14 cellular contexts compared by ENCODE assay signal in the genomic region with DNA sequence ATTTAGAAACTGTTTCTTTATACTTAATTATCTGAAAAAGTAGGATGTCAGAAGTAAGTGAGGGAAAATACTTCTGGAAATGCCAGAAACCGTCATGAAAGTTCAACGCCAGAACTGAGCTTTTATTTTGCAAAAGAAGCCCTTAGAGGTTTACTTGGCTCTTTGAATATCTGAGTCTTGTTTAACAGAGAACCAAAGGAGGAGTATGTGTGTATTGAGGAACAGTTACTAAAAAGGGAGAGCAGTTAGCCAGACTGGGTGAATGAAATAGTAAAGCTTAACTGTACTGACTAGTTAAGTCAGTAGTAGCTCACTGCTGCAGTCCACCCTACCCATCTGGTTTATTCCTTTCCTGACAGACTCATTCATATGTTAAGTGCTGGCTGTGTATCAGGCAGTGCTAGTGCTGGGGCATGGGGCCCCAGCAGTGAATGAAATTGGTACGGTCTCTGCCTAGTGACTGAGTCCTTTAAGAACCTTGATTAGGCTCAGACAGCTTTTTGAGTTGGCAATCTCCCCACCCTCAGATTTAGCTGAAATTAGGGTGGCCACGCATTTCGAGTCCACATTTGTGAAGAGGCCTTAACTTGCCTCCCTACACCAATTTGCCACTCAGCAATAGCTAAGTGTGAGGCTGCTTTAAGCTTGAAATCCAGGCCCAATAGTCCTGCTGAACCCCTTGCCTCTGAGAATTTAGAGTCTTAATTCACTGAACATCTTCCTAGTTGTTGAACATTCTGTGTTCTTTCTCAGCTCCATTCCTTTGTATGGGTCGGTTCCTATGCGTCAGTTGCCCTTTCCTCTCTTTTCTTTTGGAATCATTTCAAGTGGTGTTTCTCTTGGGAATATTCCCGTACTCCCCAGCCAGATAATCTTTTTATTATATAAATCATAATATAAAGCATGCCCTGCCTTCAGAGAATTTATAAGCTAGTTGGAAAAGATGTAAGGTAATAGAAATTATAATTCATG. TPM values are rescaled to one million over a fixed set of nuclear protein-coding genes. Genes with fewer than 3 reads are reported as not detected.
DNase-seq lines count a peak whose midpoint lies in the region; ATAC-seq and TF ChIP-seq lines count a peak whose summit lies in the region.
"Had no signal": no experiment of that assay in that cellular context is flagged by ENCODE, and none has a peak within 500 bp of the region (broad histone marks: within the 10 kb centered on the region; RNA-seq: fewer than 3 reads in every experiment).

No MANE protein-coding gene starts in this region.

- intact Hi-C loops in left ventricle myocardium superior (cut with micrococcal nuclease), result no loop called here
- intact Hi-C loops in sciatic nerve (cut with DNase I), result no loop called here

- H3K4me3 ChIP-seq in HAP-1 (no peak overlapping the region), cardiac fibroblast (replicated peaks in 1 of 2; ENCODE audit: low read depth in 2 of 2, low read length in 2 of 2) (no peak overlapping the region)
- H3K4me3 ChIP-seq: dorsolateral prefrontal cortex, prostate gland had no signal

- H3K4me1 ChIP-seq in HAP-1, result peaks cover 28% of the 10 kb centered on the region

- H3K36me3 ChIP-seq in HAP-1 (replicated peaks), result no peaks in the 10 kb centered on the region
- H3K36me3 ChIP-seq: prostate gland had no signal

- peak; percentile 74 for ATAC-seq in left ventricle myocardium superior
- peak; percentile 72 for ATAC-seq in sciatic nerve

- no peaks in the 10 kb centered on the region for H3K27me3 ChIP-seq in HAP-1 (ENCODE audit: low read depth)
- H3K27me3 ChIP-seq: dorsolateral prefrontal cortex had no signal

- no peaks in the 10 kb centered on the region for H3K9me3 ChIP-seq in HAP-1
- H3K9me3 ChIP-seq: prostate gland had no signal

- peak; percentile 67 to 73 for DNase-seq in HAP-1 (ENCODE audit: low spot score in 2 of 2)
- peak; percentile 71 to 82 for DNase-seq in cardiac fibroblast (ENCODE audit: low read depth in 2 of 2)
- no peak for DNase-seq in left ventricle myocardium superior
- DNase-seq in sciatic nerve (ENCODE audit: low spot score), result no peak
- DNase-seq in NCI-H2196 treated with DMSO at 0.1 percent for 48 hours (lab: John Stamatoyannopoulos, UW; ENCODE audit: unreplicated experiment), result no peak
- no peak for DNase-seq in NK-92 (lab: John Stamatoyannopoulos, UW; ENCODE audit: unreplicated experiment)
- no peak for DNase-seq in NCI-H345 treated with DMSO at 0.1 percent for 48 hours (lab: John Stamatoyannopoulos, UW; ENCODE audit: unreplicated experiment)
- DNase-seq in AG20443 (ENCODE audit: low spot score), result no peak
- DNase-seq: dorsolateral prefrontal cortex; NCI-H1417 treated with DMSO at 0.1 percent for 48 hours; NCI-H524 treated with DMSO at 0.1 percent for 48 hours; stimulated activated CD4-positive, alpha-beta T cell treated with anti-CD3 and anti-CD28 coated beads, Interleukin-4, amount 100 ng/mL, for 1 hour; stimulated activated naive CD4-positive, alpha-beta T cell treated with Interleukin-2 at 50 U/mL for 16 hours had no signal

- TF ChIP-seq CTCF in cardiac fibroblast (IDR thresholded peaks at IDR 0.05; ENCODE audit: low read depth, low read length), result no peak

- in situ Hi-C loops in HAP-1 (cut with MboI; ENCODE audit: low sequenced_read_pairs), result no loop called here

RNA-seq across cellular contexts. Expression of a gene that starts 20.2 kb away (rescaled TPM):
- total RNA-seq in left ventricle myocardium superior (43.6 TPM), sciatic nerve (95.0 TPM)

Comparison
In these comparisons a context has a peak if more than half of its experiments do, and no peak if none do; other contexts are left out.
1. DNase-seq: peak in HAP-1 (2 of 2) and cardiac fibroblast (2 of 2); none in left ventricle myocardium superior (single experiment), sciatic nerve (single experiment), NCI-H2196 treated with DMSO at 0.1 percent for 48 hours (single experiment), NK-92 (single experiment), NCI-H345 treated with DMSO at 0.1 percent for 48 hours (single experiment) and AG20443 (single experiment).